8 cellular contexts compared by ENCODE assay signal in the genomic region with DNA sequence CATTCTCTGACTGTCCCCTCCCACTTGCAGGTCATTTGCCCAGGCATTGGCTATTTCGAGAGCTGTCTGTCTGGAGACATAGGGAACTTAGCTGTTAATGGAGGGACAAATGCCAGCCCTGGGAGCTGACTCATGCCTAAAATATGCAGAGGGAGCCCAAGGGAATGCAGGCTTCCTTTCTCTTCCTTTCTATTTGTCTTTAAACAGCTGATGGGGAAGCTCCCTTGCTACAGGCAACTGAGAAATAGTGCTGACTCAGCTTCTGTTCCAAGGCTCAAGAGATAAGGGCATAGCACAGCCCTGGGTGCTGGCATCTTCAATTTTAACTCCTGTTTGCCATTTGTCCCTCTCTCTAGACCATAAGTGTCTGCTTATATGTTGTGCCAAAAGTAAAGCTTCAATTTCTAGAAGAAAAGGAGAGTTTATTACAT.
DNase-seq lines count a peak whose midpoint lies in the region; ATAC-seq and TF ChIP-seq lines count a peak whose summit lies in the region.

No MANE protein-coding gene starts in this region.

- no peak overlapping the region for H3K4me3 ChIP-seq in tibial nerve

- 0 to 10% methylated on average over 1 of the region's 1 CpG for WGBS in tibial nerve, 2 donors

- TF ChIP-seq EP300 in tibial nerve (IDR thresholded peaks at IDR 0.05) = peak in 1 of 2 donors; percentile 60

- TF ChIP-seq CTCF in tibial nerve (IDR thresholded peaks at IDR 0.05) = no peak

- ATAC-seq in HG03045 (IDR thresholded peaks at IDR 0.05; ENCODE audit: unreplicated experiment) (no peak), HG03469 (IDR thresholded peaks at IDR 0.05; ENCODE audit: unreplicated experiment) (no peak)

- DNase-seq in D341Med (ENCODE audit: low spot score) (peak; percentile 26), NCI-H1930 (lab: John Stamatoyannopoulos, UW) (peak; percentile 47 to 54), cerebellar cortex (ENCODE audit: low spot score) (peak; percentile 9), kidney tubule cell (ENCODE audit: low spot score) (peak; percentile 99), tibial nerve (ENCODE audit: low spot score in 2 of 2) (peak; percentile 47 to 65), NOMO-1 treated with dmso at 0.1 percent for 144 hours (lab: John Stamatoyannopoulos, UW; ENCODE audit: unreplicated experiment) (no peak)

- no peaks in the 10 kb centered on the region for H3K27me3 ChIP-seq in tibial nerve

- no peak overlapping the region for H3K27ac ChIP-seq in tibial nerve

- H3K36me3 ChIP-seq in tibial nerve = no peaks in the 10 kb centered on the region

- no peaks in the 10 kb centered on the region for H3K9me3 ChIP-seq in tibial nerve

- TF ChIP-seq POLR2A in tibial nerve (IDR thresholded peaks at IDR 0.05) = no peak

- peaks cover 0 to 25% (median 7%) of the 10 kb centered on the region in 4 donors for H3K4me1 ChIP-seq in tibial nerve
